ENCODE assay signal across 1 cellular context in genomic region chr3:8501388-8502131, GRCh38.
TF ChIP-seq lines count a peak whose summit lies in the region.

TSS of gene LMCD1 (plus strand) at chr3:8501823. CDS start at chr3:8501939, 116 bp downstream.

TF ChIP-seq in HepG2, 621 proteins besides CTCF, POLR2A, EP300 and RAD21 (continued from another document):
- TF ChIP-seq ZBTB34 (CRISPR knock-in tag; IDR thresholded peaks at IDR 0.05) (peak; percentile 92), ZSCAN21 (CRISPR knock-in tag; IDR thresholded peaks at IDR 0.05; ENCODE audit: borderline replicate concordance) (peak; percentile 88), RBFOX2 (IDR thresholded peaks at IDR 0.05; ENCODE audit: low read depth, low read length) (peak; percentile 81), AHDC1 (CRISPR knock-in tag; IDR thresholded peaks at IDR 0.05; ENCODE audit: borderline replicate concordance) (0 out of 2 replicates have a peak, but pooled peaks have one; percentile 65)
- TF ChIP-seq, protein P1, sequence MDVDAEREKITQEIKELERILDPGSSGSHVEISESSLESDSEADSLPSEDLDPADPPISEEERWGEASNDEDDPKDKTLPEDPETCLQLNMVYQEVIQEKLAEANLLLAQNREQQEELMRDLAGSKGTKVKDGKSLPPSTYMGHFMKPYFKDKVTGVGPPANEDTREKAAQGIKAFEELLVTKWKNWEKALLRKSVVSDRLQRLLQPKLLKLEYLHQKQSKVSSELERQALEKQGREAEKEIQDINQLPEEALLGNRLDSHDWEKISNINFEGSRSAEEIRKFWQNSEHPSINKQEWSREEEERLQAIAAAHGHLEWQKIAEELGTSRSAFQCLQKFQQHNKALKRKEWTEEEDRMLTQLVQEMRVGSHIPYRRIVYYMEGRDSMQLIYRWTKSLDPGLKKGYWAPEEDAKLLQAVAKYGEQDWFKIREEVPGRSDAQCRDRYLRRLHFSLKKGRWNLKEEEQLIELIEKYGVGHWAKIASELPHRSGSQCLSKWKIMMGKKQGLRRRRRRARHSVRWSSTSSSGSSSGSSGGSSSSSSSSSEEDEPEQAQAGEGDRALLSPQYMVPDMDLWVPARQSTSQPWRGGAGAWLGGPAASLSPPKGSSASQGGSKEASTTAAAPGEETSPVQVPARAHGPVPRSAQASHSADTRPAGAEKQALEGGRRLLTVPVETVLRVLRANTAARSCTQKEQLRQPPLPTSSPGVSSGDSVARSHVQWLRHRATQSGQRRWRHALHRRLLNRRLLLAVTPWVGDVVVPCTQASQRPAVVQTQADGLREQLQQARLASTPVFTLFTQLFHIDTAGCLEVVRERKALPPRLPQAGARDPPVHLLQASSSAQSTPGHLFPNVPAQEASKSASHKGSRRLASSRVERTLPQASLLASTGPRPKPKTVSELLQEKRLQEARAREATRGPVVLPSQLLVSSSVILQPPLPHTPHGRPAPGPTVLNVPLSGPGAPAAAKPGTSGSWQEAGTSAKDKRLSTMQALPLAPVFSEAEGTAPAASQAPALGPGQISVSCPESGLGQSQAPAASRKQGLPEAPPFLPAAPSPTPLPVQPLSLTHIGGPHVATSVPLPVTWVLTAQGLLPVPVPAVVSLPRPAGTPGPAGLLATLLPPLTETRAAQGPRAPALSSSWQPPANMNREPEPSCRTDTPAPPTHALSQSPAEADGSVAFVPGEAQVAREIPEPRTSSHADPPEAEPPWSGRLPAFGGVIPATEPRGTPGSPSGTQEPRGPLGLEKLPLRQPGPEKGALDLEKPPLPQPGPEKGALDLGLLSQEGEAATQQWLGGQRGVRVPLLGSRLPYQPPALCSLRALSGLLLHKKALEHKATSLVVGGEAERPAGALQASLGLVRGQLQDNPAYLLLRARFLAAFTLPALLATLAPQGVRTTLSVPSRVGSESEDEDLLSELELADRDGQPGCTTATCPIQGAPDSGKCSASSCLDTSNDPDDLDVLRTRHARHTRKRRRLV (CRISPR knock-in tag; IDR thresholded peaks at IDR 0.05), result peak; percentile 87; the same call in 1 of the 2 replicates
- TF ChIP-seq, protein P2, sequence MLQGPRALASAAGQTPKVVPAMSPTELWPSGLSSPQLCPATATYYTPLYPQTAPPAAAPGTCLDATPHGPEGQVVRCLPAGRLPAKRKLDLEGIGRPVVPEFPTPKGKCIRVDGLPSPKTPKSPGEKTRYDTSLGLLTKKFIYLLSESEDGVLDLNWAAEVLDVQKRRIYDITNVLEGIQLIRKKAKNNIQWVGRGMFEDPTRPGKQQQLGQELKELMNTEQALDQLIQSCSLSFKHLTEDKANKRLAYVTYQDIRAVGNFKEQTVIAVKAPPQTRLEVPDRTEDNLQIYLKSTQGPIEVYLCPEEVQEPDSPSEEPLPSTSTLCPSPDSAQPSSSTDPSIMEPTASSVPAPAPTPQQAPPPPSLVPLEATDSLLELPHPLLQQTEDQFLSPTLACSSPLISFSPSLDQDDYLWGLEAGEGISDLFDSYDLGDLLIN (CRISPR knock-in tag; IDR thresholded peaks at IDR 0.05; ENCODE audit: borderline replicate concordance), result peak; percentile 76; the same call in 1 of the 2 replicates
